In genomic region chr17:79801156-79802038, GRCh38 we compare ENCODE assay signal across 9 cellular contexts. TPM values are rescaled to one million over a fixed set of nuclear protein-coding genes. Genes with fewer than 3 reads are reported as not detected.
DNase-seq lines count a peak whose midpoint lies in the region; ATAC-seq, FAIRE-seq and TF ChIP-seq lines count a peak whose summit lies in the region.
"Had no signal": no experiment of that assay in that cellular context is flagged by ENCODE, and none has a peak within 500 bp of the region (broad histone marks: within the 10 kb centered on the region; RNA-seq: fewer than 3 reads in every experiment).

No MANE protein-coding gene starts in this region.

- peak overlapping the region; percentile 57 for H3K9ac ChIP-seq in DND-41 (ENCODE audit: low read depth, low read length)

- H3K27me3 Mint-ChIP-seq in nephron (ENCODE audit: low read depth) = peaks cover 87% of the 10 kb centered on the region

- H3K27ac Mint-ChIP-seq in nephron = no peak overlapping the region

- H3K36me3 Mint-ChIP-seq in nephron (ENCODE audit: low read depth) = no peaks in the 10 kb centered on the region

- H3K36me3 ChIP-seq in DND-41 (ENCODE audit: insufficient read depth, low read length) (no peaks in the 10 kb centered on the region; the same call in 1 of the 2 replicates), body of pancreas (replicated peaks in 1 of 2; ENCODE audit: insufficient read depth in 1 of 2, low read depth in 2 of 2) (no peaks in the 10 kb centered on the region)

- H3K4me1 Mint-ChIP-seq in nephron = peaks cover 37% of the 10 kb centered on the region

- H3K4me1 ChIP-seq in DND-41 (ENCODE audit: insufficient read depth, low read length) (peaks cover 64% of the 10 kb centered on the region), body of pancreas (peaks cover 59% of the 10 kb centered on the region)

- H4K20me1 ChIP-seq in DND-41 (ENCODE audit: insufficient read depth, low read length) = peaks cover under 1% of the 10 kb centered on the region; the same call in 1 of the 2 replicates

- TF ChIP-seq CTCF in DND-41 (IDR thresholded peaks at IDR 0.05; ENCODE audit: borderline replicate concordance, extremely low read depth, low read length, poor library complexity, severe bottlenecking) (no peak), body of pancreas (IDR thresholded peaks at IDR 0.05) (no peak), nephron (IDR thresholded peaks at IDR 0.05; ENCODE audit: unreplicated experiment in 3 of 3) (no peak)

- 12 to 39% methylated on average over 8 to 52 of the region's 52 CpGs for WGBS in body of pancreas, 2 donors

- H3K27me3 ChIP-seq in DND-41 (ENCODE audit: insufficient read depth, low read length, poor library complexity) (peaks cover 40% of the 10 kb centered on the region), body of pancreas (peaks cover 5 to 84% of the 10 kb centered on the region in 2 donors)

- peak overlapping the region; percentile 64; the same call in 1 of the 2 replicates for H3K27ac ChIP-seq in DND-41 (ENCODE audit: low read length)
- H3K27ac ChIP-seq in body of pancreas = no peak overlapping the region

- intact Hi-C loops in body of pancreas (cut with DNase I) = loop anchor here (10.0 kb wide), 1 partner anchor 183 kb away; no protein-coding TSS in a partner anchor

- peak overlapping the region in 2 of 3 experiments; percentile 44 to 64 for H3K4me3 Mint-ChIP-seq in nephron

- FAIRE-seq in GM19239 (lab: Jason Lieb, UNC) = no peak
- FAIRE-seq: small intestine had no signal

- ATAC-seq in DND-41 (ENCODE audit: insufficient read depth, low read depth) = no peak
- no peak for ATAC-seq in body of pancreas

- H3K4me2 ChIP-seq in DND-41 (ENCODE audit: insufficient read depth, low read length) = peak overlapping the region; percentile 77

- peaks cover 13% of the 10 kb centered on the region for H3K79me2 ChIP-seq in DND-41 (ENCODE audit: insufficient read depth, low read length)

- TF ChIP-seq POLR2A in body of pancreas (IDR thresholded peaks at IDR 0.05) = no peak

- H3K9me3 Mint-ChIP-seq in nephron = no peaks in the 10 kb centered on the region

- H3K9me3 ChIP-seq in DND-41 (ENCODE audit: insufficient read depth, low read length, severe bottlenecking) (no peaks in the 10 kb centered on the region), body of pancreas (no peaks in the 10 kb centered on the region)

- peak overlapping the region; percentile 55; the same call in 1 of the 2 replicates for H2AFZ ChIP-seq in DND-41 (ENCODE audit: low read depth, low read length)

- H3K4me3 ChIP-seq in DND-41 (ENCODE audit: low read depth in 1 of 2, low read length in 2 of 2) (peak overlapping the region in 1 of 2 experiments; percentile 57; a peak in 2 of 4 replicates), body of pancreas (no peak overlapping the region)

- no peak for DNase-seq in DND-41
- DNase-seq in LoVo (ENCODE audit: low spot score) = peak; percentile 82
- peak in 3 of 4 donors; percentile 31 to 67 (median 58) for DNase-seq in body of pancreas
- DNase-seq in GM19239 (ENCODE audit: insufficient read length, low spot score) = no peak
- no peak for DNase-seq in NCI-H1694 (lab: John Stamatoyannopoulos, UW)
- no peak for DNase-seq in activated CD4-positive, alpha-beta T cell treated with anti-CD3 and anti-CD28 coated beads, Interleukin-2, amount 50 U/mL, for 4 hours
- no peak for DNase-seq in SKM-1 treated with dmso at 0.1 percent for 144 hours (lab: John Stamatoyannopoulos, UW; ENCODE audit: unreplicated experiment)

RNA-seq across cellular contexts. Expression of gene CBX8, which starts 4.5 kb away (rescaled TPM):
- total RNA-seq in body of pancreas = 1 to 10 TPM; 1.6 to 1.8 TPM

RNA-seq across cellular contexts. Expression of gene CBX2, which starts 23.4 kb away (rescaled TPM):
- 1 to 10 TPM; 1.6 to 2.0 TPM for total RNA-seq in body of pancreas

RNA-seq across cellular contexts. Expression of gene CBX4, which starts 37.8 kb away (rescaled TPM):
- 10 to 100 TPM; 15.6 to 17.8 TPM for total RNA-seq in body of pancreas

Comparison
In these comparisons a context has a peak if more than half of its experiments do, and no peak if none do; other contexts are left out.
1. DNase-seq: peak in LoVo (single experiment) and body of pancreas (3 of 4); none in DND-41 (single experiment), GM19239 (single experiment), NCI-H1694 (single experiment), activated CD4-positive, alpha-beta T cell treated with anti-CD3 and anti-CD28 coated beads, Interleukin-2, amount 50 U/mL, for 4 hours (0 of 2) and SKM-1 treated with dmso at 0.1 percent for 144 hours (single experiment).